In genomic region chr12:40768125-40768864, GRCh38 we compare ENCODE assay signal across 33 cellular contexts.
DNase-seq lines count a peak whose midpoint lies in the region; ATAC-seq, FAIRE-seq and TF ChIP-seq lines count a peak whose summit lies in the region.
"Had no signal": no experiment of that assay in that cellular context is flagged by ENCODE, and none has a peak within 500 bp of the region (broad histone marks: within the 10 kb centered on the region; RNA-seq: fewer than 3 reads in every experiment).

No MANE protein-coding gene starts in this region.

- WGBS in adrenal gland, 4 donors = 75 to 84% (median 77%) methylated on average over 8 of the region's 8 CpGs

- intact Hi-C loops in adrenal gland (cut with DNase I) = no loop called here

- H3K27ac ChIP-seq in angular gyrus (ENCODE audit: low read depth, low read length) (peak overlapping the region; percentile 48), neural progenitor cell (peak overlapping the region; percentile 53), adrenal gland (no peak overlapping the region)
- H3K27ac ChIP-seq: BLaER1 treated with 17β-estradiol and CSF1 and Interleukin-3, amounts not matched to agents 10 nM and 100 nM; body of pancreas; coronary artery; heart left ventricle; lower lobe of right lung; right atrium auricular region; thyroid gland had no signal

- peak overlapping the region; percentile 57 for H3K4me2 ChIP-seq in neural progenitor cell
- H3K4me2 ChIP-seq: BLaER1 treated with 17β-estradiol and CSF1 and Interleukin-3, amounts not matched to agents 10 nM and 100 nM; smooth muscle cell had no signal

- peak; percentile 15 for FAIRE-seq in endometrium (lab: Jason Lieb, UNC)
- FAIRE-seq: GM12891, TTC549 had no signal

- no peak for ATAC-seq in stimulated activated memory B cell treated with anti-CD40 and anti-IgM and Interleukin-4, amounts not matched to agents 10 μg/mL and 1 μg/mL and 100 μg/mL, for 72 hours
- ATAC-seq in GM18517 (IDR thresholded peaks at IDR 0.05; ENCODE audit: unreplicated experiment) = no peak
- ATAC-seq: activated CD8-positive, alpha-beta memory T cell treated with anti-CD3 and anti-CD28 coated beads, Interleukin-2, amount 10 ng/mL, durations not matched to agents 7 days and 5 days; activated naive CD8-positive, alpha-beta T cell treated with anti-CD3 and anti-CD28 coated beads, Interleukin-2, amount 50 U/mL, for 24 hours; body of pancreas; heart left ventricle; lower lobe of right lung; Right ventricle myocardium inferior; T-helper 17 cell had no signal

- H3K79me2 ChIP-seq in neural progenitor cell (ENCODE audit: low read depth) = no peaks in the 10 kb centered on the region

- TF ChIP-seq POLR2A in adrenal gland (IDR thresholded peaks at IDR 0.05) = no peak

- H3K27me3 ChIP-seq in neural progenitor cell (no peaks in the 10 kb centered on the region), adrenal gland (no peaks in the 10 kb centered on the region)
- H3K27me3 ChIP-seq: BLaER1 treated with 17β-estradiol and CSF1 and Interleukin-3, amounts not matched to agents 10 nM and 100 nM; body of pancreas; heart left ventricle; MG63; right atrium auricular region; thyroid gland had no signal

- TF ChIP-seq CTCF in neural progenitor cell (IDR thresholded peaks at IDR 0.05) (no peak), adrenal gland (IDR thresholded peaks at IDR 0.05) (no peak)

- H3K36me3 Mint-ChIP-seq in neural progenitor cell = no peaks in the 10 kb centered on the region
- H3K36me3 Mint-ChIP-seq in stimulated activated memory B cell treated with anti-CD40 and anti-IgM and Interleukin-4, amounts not matched to agents 10 μg/mL and 1 μg/mL and 100 μg/mL, for 72 hours = no peaks in the 10 kb centered on the region
- H3K36me3 Mint-ChIP-seq: activated CD8-positive, alpha-beta memory T cell treated with anti-CD3 and anti-CD28 coated beads, Interleukin-2, amount 10 ng/mL, durations not matched to agents 7 days and 5 days had no signal

- peak overlapping the region; percentile 73 for H2AFZ ChIP-seq in neural progenitor cell (replicated peaks)

- H3K9me3 ChIP-seq in neural progenitor cell (ENCODE audit: low read depth) = no peaks in the 10 kb centered on the region
- H3K9me3 ChIP-seq in adrenal gland (replicated peaks in 1 of 3) = no peaks in the 10 kb centered on the region
- H3K9me3 ChIP-seq: BLaER1 treated with 17β-estradiol and CSF1 and Interleukin-3, amounts not matched to agents 10 nM and 100 nM; body of pancreas; heart left ventricle; lower lobe of right lung; MG63; right atrium auricular region; thyroid gland had no signal

- H3K27me3 Mint-ChIP-seq in neural progenitor cell (ENCODE audit: insufficient read depth, low read depth) = no peaks in the 10 kb centered on the region
- no peaks in the 10 kb centered on the region for H3K27me3 Mint-ChIP-seq in stimulated activated memory B cell treated with anti-CD40 and anti-IgM and Interleukin-4, amounts not matched to agents 10 μg/mL and 1 μg/mL and 100 μg/mL, for 72 hours
- H3K27me3 Mint-ChIP-seq: activated CD8-positive, alpha-beta memory T cell treated with anti-CD3 and anti-CD28 coated beads, Interleukin-2, amount 10 ng/mL, durations not matched to agents 7 days and 5 days; activated naive CD8-positive, alpha-beta T cell treated with anti-CD3 and anti-CD28 coated beads, Interleukin-2, amount 50 U/mL, for 24 hours; stimulated activated naive CD8-positive, alpha-beta T cell treated with anti-CD3 and anti-CD28 coated beads, Interleukin-15, Interleukin-2, amounts not matched to agents 100 ng/mL and 50 ng/mL, for 24 hours; T-helper 17 cell had no signal

- H3K27ac Mint-ChIP-seq in neural progenitor cell = no peak overlapping the region
- no peak overlapping the region for H3K27ac Mint-ChIP-seq in stimulated activated memory B cell treated with anti-CD40 and anti-IgM and Interleukin-4, amounts not matched to agents 10 μg/mL and 1 μg/mL and 100 μg/mL, for 72 hours
- H3K27ac Mint-ChIP-seq: activated CD8-positive, alpha-beta memory T cell treated with anti-CD3 and anti-CD28 coated beads, Interleukin-2, amount 10 ng/mL, durations not matched to agents 7 days and 5 days; activated naive CD8-positive, alpha-beta T cell treated with anti-CD3 and anti-CD28 coated beads, Interleukin-2, amount 50 U/mL, for 24 hours; nephron; stimulated activated naive CD8-positive, alpha-beta T cell treated with anti-CD3 and anti-CD28 coated beads, Interleukin-15, Interleukin-2, amounts not matched to agents 100 ng/mL and 50 ng/mL, for 24 hours; T-helper 17 cell had no signal

- no peak overlapping the region for H3K4me3 Mint-ChIP-seq in neural progenitor cell
- no peak overlapping the region for H3K4me3 Mint-ChIP-seq in stimulated activated memory B cell treated with anti-CD40 and anti-IgM and Interleukin-4, amounts not matched to agents 10 μg/mL and 1 μg/mL and 100 μg/mL, for 72 hours
- H3K4me3 Mint-ChIP-seq: activated CD8-positive, alpha-beta memory T cell treated with anti-CD3 and anti-CD28 coated beads, Interleukin-2, amount 10 ng/mL, durations not matched to agents 7 days and 5 days; activated naive CD8-positive, alpha-beta T cell treated with anti-CD3 and anti-CD28 coated beads, Interleukin-2, amount 50 U/mL, for 24 hours; nephron; stimulated activated naive CD8-positive, alpha-beta T cell treated with anti-CD3 and anti-CD28 coated beads, Interleukin-15, Interleukin-2, amounts not matched to agents 100 ng/mL and 50 ng/mL, for 24 hours; T-helper 17 cell had no signal

- peak; percentile 4 for DNase-seq in neural progenitor cell (ENCODE audit: low spot score)
- no peak for DNase-seq in adrenal gland
- no peak for DNase-seq in activated CD4-positive, alpha-beta T cell treated with anti-CD3 and anti-CD28 coated beads, Interleukin-2, amount 50 U/mL, for 48 hours
- DNase-seq: activated CD8-positive, alpha-beta memory T cell treated with anti-CD3 and anti-CD28 coated beads, Interleukin-2, amount 10 ng/mL, durations not matched to agents 7 days and 5 days; activated naive CD8-positive, alpha-beta T cell treated with anti-CD3 and anti-CD28 coated beads, Interleukin-2, amount 50 U/mL, for 24 hours; activated T-cell treated with anti-CD3 and anti-CD28 coated beads, Interleukin-2, amount 50 U/mL, for 48 hours; body of pancreas; effector memory CD4-positive, alpha-beta T cell; foreskin fibroblast; H7; heart left ventricle; KBM-7; kidney glomerular epithelial cell; lower lobe of right lung; MG63; NCI-H1105 treated with DMSO at 0.1 percent for 48 hours; NCI-H2029; NCI-H526; T-helper 17 cell; thyroid gland had no signal

- H3K4me1 Mint-ChIP-seq in neural progenitor cell = peaks cover 5% of the 10 kb centered on the region
- H3K4me1 Mint-ChIP-seq in stimulated activated memory B cell treated with anti-CD40 and anti-IgM and Interleukin-4, amounts not matched to agents 10 μg/mL and 1 μg/mL and 100 μg/mL, for 72 hours = no peaks in the 10 kb centered on the region
- H3K4me1 Mint-ChIP-seq: activated CD8-positive, alpha-beta memory T cell treated with anti-CD3 and anti-CD28 coated beads, Interleukin-2, amount 10 ng/mL, durations not matched to agents 7 days and 5 days; activated naive CD8-positive, alpha-beta T cell treated with anti-CD3 and anti-CD28 coated beads, Interleukin-2, amount 50 U/mL, for 24 hours; nephron; T-helper 17 cell had no signal

- H3K36me3 ChIP-seq in neural progenitor cell = no peaks in the 10 kb centered on the region
- no peaks in the 10 kb centered on the region for H3K36me3 ChIP-seq in adrenal gland (replicated peaks in 1 of 2)
- H3K36me3 ChIP-seq: BLaER1 treated with 17β-estradiol and CSF1 and Interleukin-3, amounts not matched to agents 10 nM and 100 nM; heart left ventricle; lower lobe of right lung; MG63; right atrium auricular region; thyroid gland had no signal

- H3K4me3 ChIP-seq in neural progenitor cell (no peak overlapping the region), adrenal gland (no peak overlapping the region)
- H3K4me3 ChIP-seq: BLaER1 treated with 17β-estradiol and CSF1 and Interleukin-3, amounts not matched to agents 10 nM and 100 nM; body of pancreas; coronary artery; heart left ventricle; lower lobe of right lung; MG63; right atrium auricular region; smooth muscle cell; thyroid gland had no signal

- no peak overlapping the region for H3K9ac ChIP-seq in neural progenitor cell
- H3K9ac ChIP-seq: BLaER1 treated with 17β-estradiol and CSF1 and Interleukin-3, amounts not matched to agents 10 nM and 100 nM had no signal

- no peaks in the 10 kb centered on the region for H3K9me3 Mint-ChIP-seq in neural progenitor cell
- no peaks in the 10 kb centered on the region for H3K9me3 Mint-ChIP-seq in stimulated activated memory B cell treated with anti-CD40 and anti-IgM and Interleukin-4, amounts not matched to agents 10 μg/mL and 1 μg/mL and 100 μg/mL, for 72 hours
- H3K9me3 Mint-ChIP-seq: activated naive CD8-positive, alpha-beta T cell treated with anti-CD3 and anti-CD28 coated beads, Interleukin-2, amount 50 U/mL, for 24 hours; nephron had no signal

- no peaks in the 10 kb centered on the region for H4K20me1 ChIP-seq in neural progenitor cell (ENCODE audit: low read depth)
- H4K20me1 ChIP-seq: BLaER1 treated with 17β-estradiol and CSF1 and Interleukin-3, amounts not matched to agents 10 nM and 100 nM had no signal

- H3F3A ChIP-seq in neural progenitor cell (ENCODE audit: low read depth) = no peaks in the 10 kb centered on the region

- H3K4me1 ChIP-seq in neural progenitor cell = peaks cover 10% of the 10 kb centered on the region
- H3K4me1 ChIP-seq in adrenal gland (replicated peaks in 1 of 2) = no peaks in the 10 kb centered on the region
- H3K4me1 ChIP-seq: BLaER1 treated with 17β-estradiol and CSF1 and Interleukin-3, amounts not matched to agents 10 nM and 100 nM; body of pancreas; heart left ventricle; lower lobe of right lung; right atrium auricular region had no signal

Comparison
In these comparisons a context has a peak if more than half of its experiments do, and no peak if none do; other contexts are left out.
1. H3K27ac ChIP-seq: peak in angular gyrus (single experiment) and neural progenitor cell (single experiment); none in adrenal gland (0 of 5).